Comparison of ENCODE assay signal across 25 cellular contexts in the genomic region with DNA sequence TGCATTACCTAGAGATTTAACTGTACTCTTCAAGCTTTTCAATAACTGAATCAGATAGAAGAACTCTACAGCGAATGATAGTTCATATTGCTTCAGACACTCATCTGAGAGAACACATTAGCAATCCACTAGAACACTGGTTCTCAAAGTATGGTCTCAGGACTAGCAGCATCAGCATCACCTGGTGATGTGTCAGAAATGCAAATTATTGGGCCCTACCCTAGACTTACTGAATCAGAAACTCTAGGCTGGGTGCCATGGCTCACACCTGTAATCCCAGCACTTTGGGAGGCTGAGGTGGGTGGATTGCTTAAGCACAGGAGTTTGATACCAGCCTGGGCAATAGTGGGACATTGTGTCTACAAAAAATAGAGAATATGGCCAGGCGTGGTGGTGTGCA. TPM values are rescaled to one million over a fixed set of nuclear protein-coding genes. Genes with fewer than 3 reads are reported as not detected.
DNase-seq lines count a peak whose midpoint lies in the region; ATAC-seq, FAIRE-seq and TF ChIP-seq lines count a peak whose summit lies in the region.
"Had no signal": no experiment of that assay in that cellular context is flagged by ENCODE, and none has a peak within 500 bp of the region (broad histone marks: within the 10 kb centered on the region; RNA-seq: fewer than 3 reads in every experiment).

No MANE protein-coding gene starts in this region.

- CTCF ChIA-PET in T-cell (lab: Charles Lee) = no interaction called here

- H3K4me3 Mint-ChIP-seq in activated naive CD8-positive, alpha-beta T cell treated with anti-CD3 and anti-CD28 coated beads, Interleukin-2, amount 10 ng/mL, durations not matched to agents 7 days and 5 days = no peak overlapping the region
- no peak overlapping the region for H3K4me3 Mint-ChIP-seq in activated naive CD8-positive, alpha-beta T cell treated with anti-CD3 and anti-CD28 coated beads for 36 hours
- no peak overlapping the region for H3K4me3 Mint-ChIP-seq in T-cell
- H3K4me3 Mint-ChIP-seq: CD4-positive, alpha-beta memory T cell; HFFc6 had no signal

- peak overlapping the region; percentile 67 for H3K27ac Mint-ChIP-seq in activated naive CD8-positive, alpha-beta T cell treated with anti-CD3 and anti-CD28 coated beads, Interleukin-2, amount 10 ng/mL, durations not matched to agents 7 days and 5 days
- H3K27ac Mint-ChIP-seq in activated naive CD8-positive, alpha-beta T cell treated with anti-CD3 and anti-CD28 coated beads for 36 hours = no peak overlapping the region
- H3K27ac Mint-ChIP-seq in T-cell = no peak overlapping the region
- H3K27ac Mint-ChIP-seq: HFFc6 had no signal

- H3K4me1 Mint-ChIP-seq in activated naive CD8-positive, alpha-beta T cell treated with anti-CD3 and anti-CD28 coated beads, Interleukin-2, amount 10 ng/mL, durations not matched to agents 7 days and 5 days = peaks cover 22% of the 10 kb centered on the region
- H3K4me1 Mint-ChIP-seq in activated naive CD8-positive, alpha-beta T cell treated with anti-CD3 and anti-CD28 coated beads for 36 hours = peaks cover 18% of the 10 kb centered on the region
- H3K4me1 Mint-ChIP-seq in T-cell = peaks cover 0 to 20% (median 13%) of the 10 kb centered on the region in 3 donors

- H3K4me3 ChIP-seq in bronchial epithelial cell (ENCODE audit: low read depth, low read length) = no peak overlapping the region
- H3K4me3 ChIP-seq: BLaER1 treated with 17β-estradiol and CSF1 and Interleukin-3, amounts not matched to agents 10 nM and 100 nM; SK-N-MC had no signal

- H3K36me3 ChIP-seq in bronchial epithelial cell (ENCODE audit: control insufficient read depth, insufficient read depth, low read length) = no peaks in the 10 kb centered on the region

- peak; percentile 13 for FAIRE-seq in bronchial epithelial cell (lab: Jason Lieb, UNC)
- FAIRE-seq: A204.1, GM18507 had no signal

- POLR2A ChIA-PET in activated naive CD8-positive, alpha-beta T cell treated with anti-CD3 and anti-CD28 coated beads, Interleukin-2, amount 10 ng/mL, durations not matched to agents 7 days and 5 days (lab: Charles Lee) = no interaction called here
- POLR2A ChIA-PET in T-cell (lab: Charles Lee) = no interaction called here

- no peaks in the 10 kb centered on the region for H3K9me3 Mint-ChIP-seq in activated naive CD8-positive, alpha-beta T cell treated with anti-CD3 and anti-CD28 coated beads, Interleukin-2, amount 10 ng/mL, durations not matched to agents 7 days and 5 days
- peaks cover 3% of the 10 kb centered on the region for H3K9me3 Mint-ChIP-seq in activated naive CD8-positive, alpha-beta T cell treated with anti-CD3 and anti-CD28 coated beads for 36 hours
- H3K9me3 Mint-ChIP-seq in T-cell = peaks cover 0 to 5% (median 5%) of the 10 kb centered on the region in 3 donors
- H3K9me3 Mint-ChIP-seq: HFFc6 had no signal

- no peak for TF ChIP-seq CTCF in bronchial epithelial cell (IDR thresholded peaks at IDR 0.05; ENCODE audit: insufficient read depth, low read length, severe bottlenecking)

- no peak for DNase-seq in activated naive CD8-positive, alpha-beta T cell treated with anti-CD3 and anti-CD28 coated beads, Interleukin-2, amount 10 ng/mL, durations not matched to agents 7 days and 5 days
- no peak for DNase-seq in activated naive CD8-positive, alpha-beta T cell treated with anti-CD3 and anti-CD28 coated beads for 36 hours
- peak; percentile 81 for DNase-seq in bronchial epithelial cell (ENCODE audit: low read depth)
- DNase-seq in kidney tubule cell (ENCODE audit: low spot score) = peak; percentile 40
- no peak for DNase-seq in T-cell
- DNase-seq in AML-193 (lab: John Stamatoyannopoulos, UW) = no peak
- DNase-seq in T1000 (lab: John Stamatoyannopoulos, UW) = no peak
- DNase-seq: CD4-positive, alpha-beta memory T cell; COR-L47; DMS53; H7; HFFc6; IMR-90; KG1; MM.1S; NCI-H1694; NCI-H2029 treated with DMSO at 0.1 percent for 48 hours; NCI-H2227 treated with DMSO at 0.1 percent for 48 hours; NCI-H526 treated with DMSO at 0.1 percent for 48 hours; SIG-M5 had no signal

- peaks cover 20% of the 10 kb centered on the region for H3K36me3 Mint-ChIP-seq in activated naive CD8-positive, alpha-beta T cell treated with anti-CD3 and anti-CD28 coated beads, Interleukin-2, amount 10 ng/mL, durations not matched to agents 7 days and 5 days
- peaks cover 60% of the 10 kb centered on the region for H3K36me3 Mint-ChIP-seq in activated naive CD8-positive, alpha-beta T cell treated with anti-CD3 and anti-CD28 coated beads for 36 hours
- H3K36me3 Mint-ChIP-seq in T-cell = peaks cover 57% of the 10 kb centered on the region

- ATAC-seq in activated naive CD8-positive, alpha-beta T cell treated with anti-CD3 and anti-CD28 coated beads, Interleukin-2, amount 10 ng/mL, durations not matched to agents 7 days and 5 days (ENCODE audit: low read depth) = no peak
- ATAC-seq in T-cell (replicated peaks in 1 of 4) = no peak
- ATAC-seq: Panc1 had no signal

- H3K27me3 Mint-ChIP-seq in activated naive CD8-positive, alpha-beta T cell treated with anti-CD3 and anti-CD28 coated beads, Interleukin-2, amount 10 ng/mL, durations not matched to agents 7 days and 5 days = no peaks in the 10 kb centered on the region
- no peaks in the 10 kb centered on the region for H3K27me3 Mint-ChIP-seq in activated naive CD8-positive, alpha-beta T cell treated with anti-CD3 and anti-CD28 coated beads for 36 hours
- H3K27me3 Mint-ChIP-seq in T-cell = no peaks in the 10 kb centered on the region
- H3K27me3 Mint-ChIP-seq: CD4-positive, alpha-beta memory T cell had no signal

- no peaks in the 10 kb centered on the region for H3K27me3 ChIP-seq in bronchial epithelial cell (ENCODE audit: control insufficient read depth, insufficient read depth, low read length)
- H3K27me3 ChIP-seq: BLaER1 treated with 17β-estradiol and CSF1 and Interleukin-3, amounts not matched to agents 10 nM and 100 nM had no signal

RNA-seq across cellular contexts. Expression of a gene that starts 24.9 kb away (rescaled TPM):
- not detected for total RNA-seq in activated naive CD8-positive, alpha-beta T cell treated with anti-CD3 and anti-CD28 coated beads, Interleukin-2, amount 10 ng/mL, durations not matched to agents 7 days and 5 days
- total RNA-seq in activated naive CD8-positive, alpha-beta T cell treated with anti-CD3 and anti-CD28 coated beads for 36 hours = under 1 TPM in 1 of 2 experiments, not detected in 1; 0.10 TPM
- total RNA-seq in bronchial epithelial cell (under 0.01 TPM in 1 of 2 replicates, not detected in the other), T-cell (not detected)
- total RNA-seq: CD4-positive, alpha-beta memory T cell had no signal

Comparison
In these comparisons a context has a peak if more than half of its experiments do, and no peak if none do; other contexts are left out.
1. DNase-seq: peak in bronchial epithelial cell (single experiment) and kidney tubule cell (single experiment); none in activated naive CD8-positive, alpha-beta T cell treated with anti-CD3 and anti-CD28 coated beads, Interleukin-2, amount 10 ng/mL, durations not matched to agents 7 days and 5 days (single experiment), activated naive CD8-positive, alpha-beta T cell treated with anti-CD3 and anti-CD28 coated beads for 36 hours (single experiment), T-cell (0 of 34), AML-193 (0 of 2) and T1000 (single experiment).